1 cellular context compared by ENCODE assay signal in the genomic region with DNA sequence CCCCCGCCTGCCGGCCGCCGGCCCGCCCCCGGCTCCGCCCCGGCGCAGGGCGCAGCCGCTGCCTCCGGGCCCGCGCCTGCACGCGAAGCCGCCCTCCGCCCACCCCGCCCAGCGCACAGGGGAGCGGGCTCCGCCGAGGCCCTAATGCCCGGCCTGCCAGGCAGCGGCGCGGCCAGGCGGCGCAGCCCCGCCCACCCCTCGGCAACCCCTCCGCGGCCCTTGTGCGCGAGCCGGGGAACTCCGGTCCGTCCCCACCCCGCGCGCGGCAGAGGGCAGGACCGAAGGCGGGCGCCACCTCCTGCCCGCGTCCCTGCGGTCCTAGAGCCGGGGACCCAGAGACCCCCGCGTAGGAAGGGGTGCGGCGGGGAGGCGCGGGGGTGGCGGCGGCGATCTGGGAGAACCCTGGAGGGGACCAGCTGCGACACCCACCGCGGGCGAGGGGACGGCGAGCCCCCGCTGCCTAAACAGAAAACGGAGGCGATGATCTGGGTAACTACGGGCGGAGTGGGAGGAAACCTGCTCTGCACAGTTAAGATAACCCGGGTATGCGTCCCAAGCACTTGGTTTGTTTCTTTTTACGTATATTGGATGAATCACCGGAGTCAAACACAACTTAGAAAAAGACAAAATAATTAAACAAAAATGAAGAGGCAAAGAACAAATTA.
TF ChIP-seq lines count a peak whose summit lies in the region.

No MANE protein-coding gene starts in this region.

TF ChIP-seq in HEK293, 187 proteins besides CTCF, POLR2A, EP300 and RAD21 (continued from another document):
- TF ChIP-seq, protein P1, sequence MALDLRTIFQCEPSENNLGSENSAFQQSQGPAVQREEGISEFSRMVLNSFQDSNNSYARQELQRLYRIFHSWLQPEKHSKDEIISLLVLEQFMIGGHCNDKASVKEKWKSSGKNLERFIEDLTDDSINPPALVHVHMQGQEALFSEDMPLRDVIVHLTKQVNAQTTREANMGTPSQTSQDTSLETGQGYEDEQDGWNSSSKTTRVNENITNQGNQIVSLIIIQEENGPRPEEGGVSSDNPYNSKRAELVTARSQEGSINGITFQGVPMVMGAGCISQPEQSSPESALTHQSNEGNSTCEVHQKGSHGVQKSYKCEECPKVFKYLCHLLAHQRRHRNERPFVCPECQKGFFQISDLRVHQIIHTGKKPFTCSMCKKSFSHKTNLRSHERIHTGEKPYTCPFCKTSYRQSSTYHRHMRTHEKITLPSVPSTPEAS (tag by site-specific recombination; IDR thresholded peaks at IDR 0.05) = no peak
- TF ChIP-seq, protein P2, sequence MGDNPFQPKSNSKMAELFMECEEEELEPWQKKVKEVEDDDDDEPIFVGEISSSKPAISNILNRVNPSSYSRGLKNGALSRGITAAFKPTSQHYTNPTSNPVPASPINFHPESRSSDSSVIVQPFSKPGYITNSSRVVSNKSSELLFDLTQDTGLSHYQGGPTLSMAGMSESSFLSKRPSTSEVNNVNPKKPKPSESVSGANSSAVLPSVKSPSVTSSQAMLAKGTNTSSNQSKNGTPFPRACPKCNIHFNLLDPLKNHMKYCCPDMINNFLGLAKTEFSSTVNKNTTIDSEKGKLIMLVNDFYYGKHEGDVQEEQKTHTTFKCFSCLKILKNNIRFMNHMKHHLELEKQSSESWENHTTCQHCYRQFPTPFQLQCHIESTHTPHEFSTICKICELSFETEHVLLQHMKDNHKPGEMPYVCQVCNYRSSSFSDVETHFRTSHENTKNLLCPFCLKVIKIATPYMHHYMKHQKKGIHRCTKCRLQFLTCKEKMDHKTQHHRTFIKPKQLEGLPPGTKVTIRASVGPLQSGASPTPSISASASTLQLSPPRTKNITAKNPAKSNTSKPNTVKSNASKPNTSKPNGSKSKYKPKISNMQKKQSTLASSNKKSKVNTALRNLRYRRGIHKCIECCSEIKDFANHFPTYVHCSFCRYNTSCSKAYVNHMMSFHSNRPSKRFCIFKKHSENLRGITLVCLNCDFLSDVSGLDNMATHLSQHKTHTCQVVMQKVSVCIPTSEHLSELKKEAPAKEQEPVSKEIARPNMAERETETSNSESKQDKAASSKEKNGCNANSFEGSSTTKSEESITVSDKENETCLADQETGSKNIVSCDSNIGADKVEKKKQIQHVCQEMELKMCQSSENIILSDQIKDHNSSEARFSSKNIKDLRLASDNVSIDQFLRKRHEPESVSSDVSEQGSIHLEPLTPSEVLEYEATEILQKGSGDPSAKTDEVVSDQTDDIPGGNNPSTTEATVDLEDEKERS (tag by site-specific recombination; IDR thresholded peaks at IDR 0.05) = no peak
- TF ChIP-seq SALL2 (tag by site-specific recombination; IDR thresholded peaks at IDR 0.05; ENCODE audit: borderline replicate concordance) = no peak
- TF ChIP-seq, protein P3, sequence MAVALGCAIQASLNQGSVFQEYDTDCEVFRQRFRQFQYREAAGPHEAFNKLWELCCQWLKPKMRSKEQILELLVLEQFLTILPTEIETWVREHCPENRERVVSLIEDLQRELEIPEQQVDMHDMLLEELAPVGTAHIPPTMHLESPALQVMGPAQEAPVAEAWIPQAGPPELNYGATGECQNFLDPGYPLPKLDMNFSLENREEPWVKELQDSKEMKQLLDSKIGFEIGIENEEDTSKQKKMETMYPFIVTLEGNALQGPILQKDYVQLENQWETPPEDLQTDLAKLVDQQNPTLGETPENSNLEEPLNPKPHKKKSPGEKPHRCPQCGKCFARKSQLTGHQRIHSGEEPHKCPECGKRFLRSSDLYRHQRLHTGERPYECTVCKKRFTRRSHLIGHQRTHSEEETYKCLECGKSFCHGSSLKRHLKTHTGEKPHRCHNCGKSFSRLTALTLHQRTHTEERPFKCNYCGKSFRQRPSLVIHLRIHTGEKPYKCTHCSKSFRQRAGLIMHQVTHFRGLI (tag by site-specific recombination; IDR thresholded peaks at IDR 0.05) = no peak
- TF ChIP-seq, protein P4, sequence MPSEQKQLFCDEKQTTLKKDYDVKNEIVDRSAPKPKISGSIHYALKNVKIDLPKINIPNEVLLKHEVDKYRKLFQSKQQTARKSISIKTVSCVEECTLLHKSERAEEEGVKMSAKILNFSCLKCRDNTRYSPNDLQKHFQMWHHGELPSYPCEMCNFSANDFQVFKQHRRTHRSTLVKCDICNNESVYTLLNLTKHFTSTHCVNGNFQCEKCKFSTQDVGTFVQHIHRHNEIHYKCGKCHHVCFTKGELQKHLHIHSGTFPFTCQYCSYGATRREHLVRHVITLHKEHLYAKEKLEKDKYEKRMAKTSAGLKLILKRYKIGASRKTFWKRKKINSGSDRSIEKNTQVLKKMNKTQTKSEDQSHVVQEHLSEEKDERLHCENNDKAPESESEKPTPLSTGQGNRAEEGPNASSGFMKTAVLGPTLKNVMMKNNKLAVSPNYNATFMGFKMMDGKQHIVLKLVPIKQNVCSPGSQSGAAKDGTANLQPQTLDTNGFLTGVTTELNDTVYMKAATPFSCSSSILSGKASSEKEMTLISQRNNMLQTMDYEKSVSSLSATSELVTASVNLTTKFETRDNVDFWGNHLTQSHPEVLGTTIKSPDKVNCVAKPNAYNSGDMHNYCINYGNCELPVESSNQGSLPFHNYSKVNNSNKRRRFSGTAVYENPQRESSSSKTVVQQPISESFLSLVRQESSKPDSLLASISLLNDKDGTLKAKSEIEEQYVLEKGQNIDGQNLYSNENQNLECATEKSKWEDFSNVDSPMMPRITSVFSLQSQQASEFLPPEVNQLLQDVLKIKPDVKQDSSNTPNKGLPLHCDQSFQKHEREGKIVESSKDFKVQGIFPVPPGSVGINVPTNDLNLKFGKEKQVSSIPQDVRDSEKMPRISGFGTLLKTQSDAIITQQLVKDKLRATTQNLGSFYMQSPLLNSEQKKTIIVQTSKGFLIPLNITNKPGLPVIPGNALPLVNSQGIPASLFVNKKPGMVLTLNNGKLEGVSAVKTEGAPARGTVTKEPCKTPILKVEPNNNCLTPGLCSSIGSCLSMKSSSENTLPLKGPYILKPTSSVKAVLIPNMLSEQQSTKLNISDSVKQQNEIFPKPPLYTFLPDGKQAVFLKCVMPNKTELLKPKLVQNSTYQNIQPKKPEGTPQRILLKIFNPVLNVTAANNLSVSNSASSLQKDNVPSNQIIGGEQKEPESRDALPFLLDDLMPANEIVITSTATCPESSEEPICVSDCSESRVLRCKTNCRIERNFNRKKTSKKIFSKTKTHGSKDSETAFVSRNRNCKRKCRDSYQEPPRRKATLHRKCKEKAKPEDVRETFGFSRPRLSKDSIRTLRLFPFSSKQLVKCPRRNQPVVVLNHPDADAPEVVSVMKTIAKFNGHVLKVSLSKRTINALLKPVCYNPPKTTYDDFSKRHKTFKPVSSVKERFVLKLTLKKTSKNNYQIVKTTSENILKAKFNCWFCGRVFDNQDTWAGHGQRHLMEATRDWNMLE (tag by site-specific recombination; conservative IDR thresholded peaks at IDR 0.05; ENCODE audit: low read depth) = no peak
- TF ChIP-seq ZFHX2 (tag by site-specific recombination; conservative IDR thresholded peaks at IDR 0.05) = peak; percentile 94
- TF ChIP-seq ZBTB7A (tag by site-specific recombination; IDR thresholded peaks at IDR 0.05; ENCODE audit: low read depth) = peak; percentile 85; the same call in 1 of the 2 replicates
- TF ChIP-seq ZSCAN30 (tag by site-specific recombination; IDR thresholded peaks at IDR 0.05) = peak; percentile 71; the same call in 1 of the 2 replicates
- no peak for TF ChIP-seq ZNF423 (tag by site-specific recombination; IDR thresholded peaks at IDR 0.05)
- no peak for TF ChIP-seq ZFP41 (tag by site-specific recombination; IDR thresholded peaks at IDR 0.05; ENCODE audit: borderline replicate concordance)
- no peak for TF ChIP-seq TRIM28 (IDR thresholded peaks at IDR 0.05; ENCODE audit: borderline replicate concordance, low read length)
- TF ChIP-seq, protein P5, sequence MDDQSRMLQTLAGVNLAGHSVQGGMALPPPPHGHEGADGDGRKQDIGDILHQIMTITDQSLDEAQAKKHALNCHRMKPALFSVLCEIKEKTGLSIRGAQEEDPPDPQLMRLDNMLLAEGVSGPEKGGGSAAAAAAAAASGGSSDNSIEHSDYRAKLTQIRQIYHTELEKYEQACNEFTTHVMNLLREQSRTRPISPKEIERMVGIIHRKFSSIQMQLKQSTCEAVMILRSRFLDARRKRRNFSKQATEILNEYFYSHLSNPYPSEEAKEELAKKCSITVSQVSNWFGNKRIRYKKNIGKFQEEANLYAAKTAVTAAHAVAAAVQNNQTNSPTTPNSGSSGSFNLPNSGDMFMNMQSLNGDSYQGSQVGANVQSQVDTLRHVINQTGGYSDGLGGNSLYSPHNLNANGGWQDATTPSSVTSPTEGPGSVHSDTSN (CRISPR knock-in tag; IDR thresholded peaks at IDR 0.05) = 0 out of 2 replicates have a peak, but pooled peaks have one; percentile 54
- TF ChIP-seq, protein P6, sequence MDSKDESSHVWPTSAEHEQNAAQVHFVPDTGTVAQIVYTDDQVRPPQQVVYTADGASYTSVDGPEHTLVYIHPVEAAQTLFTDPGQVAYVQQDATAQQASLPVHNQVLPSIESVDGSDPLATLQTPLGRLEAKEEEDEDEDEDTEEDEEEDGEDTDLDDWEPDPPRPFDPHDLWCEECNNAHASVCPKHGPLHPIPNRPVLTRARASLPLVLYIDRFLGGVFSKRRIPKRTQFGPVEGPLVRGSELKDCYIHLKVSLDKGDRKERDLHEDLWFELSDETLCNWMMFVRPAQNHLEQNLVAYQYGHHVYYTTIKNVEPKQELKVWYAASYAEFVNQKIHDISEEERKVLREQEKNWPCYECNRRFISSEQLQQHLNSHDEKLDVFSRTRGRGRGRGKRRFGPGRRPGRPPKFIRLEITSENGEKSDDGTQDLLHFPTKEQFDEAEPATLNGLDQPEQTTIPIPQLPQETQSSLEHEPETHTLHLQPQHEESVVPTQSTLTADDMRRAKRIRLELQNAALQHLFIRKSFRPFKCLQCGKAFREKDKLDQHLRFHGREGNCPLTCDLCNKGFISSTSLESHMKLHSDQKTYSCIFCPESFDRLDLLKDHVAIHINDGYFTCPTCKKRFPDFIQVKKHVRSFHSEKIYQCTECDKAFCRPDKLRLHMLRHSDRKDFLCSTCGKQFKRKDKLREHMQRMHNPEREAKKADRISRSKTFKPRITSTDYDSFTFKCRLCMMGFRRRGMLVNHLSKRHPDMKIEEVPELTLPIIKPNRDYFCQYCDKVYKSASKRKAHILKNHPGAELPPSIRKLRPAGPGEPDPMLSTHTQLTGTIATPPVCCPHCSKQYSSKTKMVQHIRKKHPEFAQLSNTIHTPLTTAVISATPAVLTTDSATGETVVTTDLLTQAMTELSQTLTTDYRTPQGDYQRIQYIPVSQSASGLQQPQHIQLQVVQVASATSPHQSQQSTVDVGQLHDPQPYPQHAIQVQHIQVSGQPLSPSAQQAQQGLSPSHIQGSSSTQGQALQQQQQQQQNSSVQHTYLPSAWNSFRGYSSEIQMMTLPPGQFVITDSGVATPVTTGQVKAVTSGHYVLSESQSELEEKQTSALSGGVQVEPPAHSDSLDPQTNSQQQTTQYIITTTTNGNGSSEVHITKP (tag by site-specific recombination; IDR thresholded peaks at IDR 0.05) = peak; percentile 84
- TF ChIP-seq ZBTB8A (tag by site-specific recombination; IDR thresholded peaks at IDR 0.05) = peak; percentile 85
- TF ChIP-seq, protein P7, sequence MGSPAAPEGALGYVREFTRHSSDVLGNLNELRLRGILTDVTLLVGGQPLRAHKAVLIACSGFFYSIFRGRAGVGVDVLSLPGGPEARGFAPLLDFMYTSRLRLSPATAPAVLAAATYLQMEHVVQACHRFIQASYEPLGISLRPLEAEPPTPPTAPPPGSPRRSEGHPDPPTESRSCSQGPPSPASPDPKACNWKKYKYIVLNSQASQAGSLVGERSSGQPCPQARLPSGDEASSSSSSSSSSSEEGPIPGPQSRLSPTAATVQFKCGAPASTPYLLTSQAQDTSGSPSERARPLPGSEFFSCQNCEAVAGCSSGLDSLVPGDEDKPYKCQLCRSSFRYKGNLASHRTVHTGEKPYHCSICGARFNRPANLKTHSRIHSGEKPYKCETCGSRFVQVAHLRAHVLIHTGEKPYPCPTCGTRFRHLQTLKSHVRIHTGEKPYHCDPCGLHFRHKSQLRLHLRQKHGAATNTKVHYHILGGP (tag by site-specific recombination; IDR thresholded peaks at IDR 0.05) = no peak
- TF ChIP-seq ZNF23 (tag by site-specific recombination; IDR thresholded peaks at IDR 0.05; ENCODE audit: borderline replicate concordance) = no peak
- TF ChIP-seq ZNF324 (tag by site-specific recombination; IDR thresholded peaks at IDR 0.05) = 0 out of 2 replicates have a peak, but pooled peaks have one; percentile 24
- no peak; the same call in 1 of the 2 replicates for TF ChIP-seq KLF7 (tag by site-specific recombination; IDR thresholded peaks at IDR 0.05; ENCODE audit: borderline replicate concordance)
- TF ChIP-seq ZNF529 (tag by site-specific recombination; IDR thresholded peaks at IDR 0.05; ENCODE audit: insufficient replicate concordance) = no peak
- TF ChIP-seq, protein P8, sequence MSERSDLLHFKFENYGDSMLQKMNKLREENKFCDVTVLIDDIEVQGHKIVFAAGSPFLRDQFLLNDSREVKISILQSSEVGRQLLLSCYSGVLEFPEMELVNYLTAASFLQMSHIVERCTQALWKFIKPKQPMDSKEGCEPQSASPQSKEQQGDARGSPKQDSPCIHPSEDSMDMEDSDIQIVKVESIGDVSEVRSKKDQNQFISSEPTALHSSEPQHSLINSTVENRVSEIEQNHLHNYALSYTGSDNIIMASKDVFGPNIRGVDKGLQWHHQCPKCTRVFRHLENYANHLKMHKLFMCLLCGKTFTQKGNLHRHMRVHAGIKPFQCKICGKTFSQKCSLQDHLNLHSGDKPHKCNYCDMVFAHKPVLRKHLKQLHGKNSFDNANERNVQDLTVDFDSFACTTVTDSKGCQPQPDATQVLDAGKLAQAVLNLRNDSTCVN (tag by site-specific recombination; optimal IDR thresholded peaks at IDR 0.05) = peak; percentile 78
- peak; percentile 72 for TF ChIP-seq SP7 (tag by site-specific recombination; IDR thresholded peaks at IDR 0.05)
- no peak for TF ChIP-seq MZF1 (tag by site-specific recombination; IDR thresholded peaks at IDR 0.05; ENCODE audit: borderline replicate concordance)
- no peak for TF ChIP-seq ZNF112 (tag by site-specific recombination; IDR thresholded peaks at IDR 0.05)
- TF ChIP-seq, protein P9, sequence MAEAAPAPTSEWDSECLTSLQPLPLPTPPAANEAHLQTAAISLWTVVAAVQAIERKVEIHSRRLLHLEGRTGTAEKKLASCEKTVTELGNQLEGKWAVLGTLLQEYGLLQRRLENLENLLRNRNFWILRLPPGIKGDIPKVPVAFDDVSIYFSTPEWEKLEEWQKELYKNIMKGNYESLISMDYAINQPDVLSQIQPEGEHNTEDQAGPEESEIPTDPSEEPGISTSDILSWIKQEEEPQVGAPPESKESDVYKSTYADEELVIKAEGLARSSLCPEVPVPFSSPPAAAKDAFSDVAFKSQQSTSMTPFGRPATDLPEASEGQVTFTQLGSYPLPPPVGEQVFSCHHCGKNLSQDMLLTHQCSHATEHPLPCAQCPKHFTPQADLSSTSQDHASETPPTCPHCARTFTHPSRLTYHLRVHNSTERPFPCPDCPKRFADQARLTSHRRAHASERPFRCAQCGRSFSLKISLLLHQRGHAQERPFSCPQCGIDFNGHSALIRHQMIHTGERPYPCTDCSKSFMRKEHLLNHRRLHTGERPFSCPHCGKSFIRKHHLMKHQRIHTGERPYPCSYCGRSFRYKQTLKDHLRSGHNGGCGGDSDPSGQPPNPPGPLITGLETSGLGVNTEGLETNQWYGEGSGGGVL (tag by site-specific recombination; IDR thresholded peaks at IDR 0.05) = peak; percentile 80
- TF ChIP-seq ZNF311 (tag by site-specific recombination; IDR thresholded peaks at IDR 0.05; ENCODE audit: borderline replicate concordance) = no peak
